In genomic region chr17:78599419-78599818, GRCh38 we compare ENCODE assay signal across 17 cellular contexts. TPM values are rescaled to one million over a fixed set of nuclear protein-coding genes. Genes with fewer than 3 reads are reported as not detected.
A peak's percentile ranks its signal among the peaks of the same experiment; 100 is the strongest.
DNase-seq lines count a peak whose midpoint lies in the region; ATAC-seq and TF ChIP-seq lines count a peak whose summit lies in the region.
"Had no signal": no experiment of that assay in that cellular context is flagged by ENCODE, and none has a peak within 500 bp of the region (broad histone marks: within the 10 kb centered on the region; RNA-seq: fewer than 3 reads in every experiment).

No MANE protein-coding gene starts in this region.

- no peaks in the 10 kb centered on the region for H3K36me3 Mint-ChIP-seq in osteocyte (ENCODE audit: unreplicated experiment)
- no peaks in the 10 kb centered on the region for H3K36me3 Mint-ChIP-seq in naive thymus-derived CD4-positive, alpha-beta T cell

- H3K9me2 ChIP-seq in SK-N-SH, result no peaks in the 10 kb centered on the region

- no peak overlapping the region for H3K4me3 Mint-ChIP-seq in osteocyte (ENCODE audit: unreplicated experiment)
- no peak overlapping the region for H3K4me3 Mint-ChIP-seq in naive thymus-derived CD4-positive, alpha-beta T cell
- H3K4me3 Mint-ChIP-seq: activated CD8-positive, alpha-beta T cell treated with anti-CD3 and anti-CD28 coated beads for 36 hours; activated T-cell treated with anti-CD3 and anti-CD28 coated beads, Interleukin-2, amount 50 U/mL, for 4 hours; CD14-positive monocyte; nephron progenitor cell; T-helper 1 cell treated with Interleukin-12 subunit alpha and Interleukin-12 subunit beta and Interleukin-4 antibody, amounts not matched to agents 30 μg/mL and 1 μg/mL, for 36 hours had no signal

- no peaks in the 10 kb centered on the region for H3F3A ChIP-seq in SK-N-SH (replicated peaks; ENCODE audit: insufficient read depth)

- H2AFZ ChIP-seq in SK-N-SH (ENCODE audit: low read depth), result peak overlapping the region; percentile 4; the same call in 1 of the 2 replicates
- H2AFZ ChIP-seq: GM23248 had no signal

- peaks cover 47% of the 10 kb centered on the region for H3K4me1 Mint-ChIP-seq in osteocyte (ENCODE audit: unreplicated experiment)
- peaks cover 0 to 4% (median 0%) of the 10 kb centered on the region in 7 donors for H3K4me1 Mint-ChIP-seq in naive thymus-derived CD4-positive, alpha-beta T cell

- POLR2A ChIA-PET in SK-N-SH (lab: Yijun Ruan, JAX), result no interaction called here
- POLR2A ChIA-PET in naive thymus-derived CD4-positive, alpha-beta T cell (lab: Charles Lee), result interaction anchor here (0.6 kb wide), 1 partner anchor 1752 kb away, joined by 4 read pairs; no protein-coding TSS in a partner anchor

- H3K9ac ChIP-seq in SK-N-SH, result no peak overlapping the region
- H3K9ac ChIP-seq: GM23248 had no signal

- H3K27ac ChIP-seq in SK-N-SH (ENCODE audit: low read depth in 2 of 2, low read length in 1 of 2) (no peak overlapping the region), WERI-Rb-1 (peak overlapping the region; percentile 21)
- no peak overlapping the region for H3K27ac ChIP-seq in naive thymus-derived CD4-positive, alpha-beta T cell (ENCODE audit: low read depth, low read length)
- H3K27ac ChIP-seq: GM23248, VCaP had no signal

- H3K27me3 ChIP-seq in SK-N-SH (ENCODE audit: insufficient read depth) (no peaks in the 10 kb centered on the region), WERI-Rb-1 (ENCODE audit: insufficient read depth, low read depth, severe bottlenecking) (no peaks in the 10 kb centered on the region)
- no peaks in the 10 kb centered on the region for H3K27me3 ChIP-seq in naive thymus-derived CD4-positive, alpha-beta T cell (ENCODE audit: control insufficient read depth in 2 of 2, insufficient read depth in 2 of 2, low read length in 2 of 2)
- H3K27me3 ChIP-seq: MG63 had no signal

- intact Hi-C loops in naive thymus-derived CD4-positive, alpha-beta T cell (cut with micrococcal nuclease), result no loop called here

- 90% methylated on average over 5 of the region's 5 CpGs for WGBS in SK-N-SH (ENCODE audit: low lambda C conversion rate)

- CTCF ChIA-PET in SK-N-SH (lab: Yijun Ruan, JAX), result interaction anchor here (1.4 kb wide), 1 partner anchor 51 kb away, joined by 3 read pairs; no protein-coding TSS in a partner anchor
- CTCF ChIA-PET in naive thymus-derived CD4-positive, alpha-beta T cell (lab: Charles Lee), result no interaction called here

- peak overlapping the region; percentile 27 for H3K27ac Mint-ChIP-seq in osteocyte (ENCODE audit: unreplicated experiment)
- H3K27ac Mint-ChIP-seq in naive thymus-derived CD4-positive, alpha-beta T cell, result peak overlapping the region in 1 of 9 donors; percentile 10
- H3K27ac Mint-ChIP-seq: activated CD8-positive, alpha-beta T cell treated with anti-CD3 and anti-CD28 coated beads for 36 hours; nephron progenitor cell; T-helper 1 cell treated with Interleukin-12 subunit alpha and Interleukin-12 subunit beta and Interleukin-4 antibody, amounts not matched to agents 30 μg/mL and 1 μg/mL, for 36 hours had no signal

- TF ChIP-seq RAD21 in SK-N-SH (IDR thresholded peaks at IDR 0.05; ENCODE audit: low read length), result no peak

- H4K20me1 ChIP-seq in SK-N-SH (ENCODE audit: insufficient read depth), result no peaks in the 10 kb centered on the region

- H3K79me2 ChIP-seq in SK-N-SH (ENCODE audit: insufficient read depth), result no peaks in the 10 kb centered on the region

- no peak for DNase-seq in SK-N-SH
- peak; percentile 94 for DNase-seq in NCI-H2171 (lab: John Stamatoyannopoulos, UW)
- DNase-seq in WERI-Rb-1, result peak; percentile 51
- DNase-seq in osteocyte (ENCODE audit: extremely low spot score, unreplicated experiment), result no peak
- DNase-seq in naive thymus-derived CD4-positive, alpha-beta T cell, result no peak
- no peak for DNase-seq in glomerular visceral epithelial cell (ENCODE audit: extremely low spot score)
- no peak for DNase-seq in NCI-H2081 (lab: John Stamatoyannopoulos, UW)
- DNase-seq: activated CD8-positive, alpha-beta T cell treated with anti-CD3 and anti-CD28 coated beads for 36 hours; activated naive CD4-positive, alpha-beta T cell treated with anti-CD3 and anti-CD28 coated beads, Interleukin-2, amount 50 U/mL, for 16 hours; activated T-cell treated with anti-CD3 and anti-CD28 coated beads, Interleukin-2, amount 50 U/mL, for 4 hours; GM23248; MG63; nephron progenitor cell had no signal

- no peaks in the 10 kb centered on the region for H3K9me3 ChIP-seq in SK-N-SH
- H3K9me3 ChIP-seq in WERI-Rb-1 (ENCODE audit: severe bottlenecking), result peaks cover 6% of the 10 kb centered on the region
- no peaks in the 10 kb centered on the region for H3K9me3 ChIP-seq in naive thymus-derived CD4-positive, alpha-beta T cell (ENCODE audit: control insufficient read depth in 2 of 3, low read length in 3 of 3)
- H3K9me3 ChIP-seq: MG63 had no signal

- TF ChIP-seq CTCF in SK-N-SH (IDR thresholded peaks at IDR 0.05) (no peak), WERI-Rb-1 (IDR thresholded peaks at IDR 0.05; ENCODE audit: low read depth, low read length) (no peak), osteocyte (IDR thresholded peaks at IDR 0.05) (no peak)

- peaks cover 4% of the 10 kb centered on the region for H3K9me3 Mint-ChIP-seq in osteocyte (ENCODE audit: unreplicated experiment)
- no peaks in the 10 kb centered on the region for H3K9me3 Mint-ChIP-seq in naive thymus-derived CD4-positive, alpha-beta T cell
- H3K9me3 Mint-ChIP-seq: activated CD8-positive, alpha-beta T cell treated with anti-CD3 and anti-CD28 coated beads for 36 hours; activated T-cell treated with anti-CD3 and anti-CD28 coated beads, Interleukin-2, amount 50 U/mL, for 4 hours; nephron progenitor cell; T-helper 1 cell treated with Interleukin-12 subunit alpha and Interleukin-12 subunit beta and Interleukin-4 antibody, amounts not matched to agents 30 μg/mL and 1 μg/mL, for 36 hours had no signal

- no peak for TF ChIP-seq EP300 in SK-N-SH (IDR thresholded peaks at IDR 0.05; ENCODE audit: borderline replicate concordance in 1 of 2, low read depth in 1 of 2, low read length in 1 of 2)

- no peak overlapping the region for H3K4me2 ChIP-seq in SK-N-SH

- no peak for ATAC-seq in SK-N-SH treated with all-trans-retinoic acid at 6 μM for 48 hours
- ATAC-seq in naive thymus-derived CD4-positive, alpha-beta T cell, result no peak
- ATAC-seq: activated CD8-positive, alpha-beta T cell treated with anti-CD3 and anti-CD28 coated beads for 36 hours; activated T-cell treated with anti-CD3 and anti-CD28 coated beads, Interleukin-2, amount 50 U/mL, for 4 hours had no signal

- peaks cover 0 to 5% of the 10 kb centered on the region in 2 experiments; a peak in 1 of 4 replicates for H3K4me1 ChIP-seq in SK-N-SH (ENCODE audit: control insufficient read depth in 1 of 2, insufficient read depth in 2 of 2, low read depth in 1 of 2, low read length in 1 of 2)
- H3K4me1 ChIP-seq in naive thymus-derived CD4-positive, alpha-beta T cell (ENCODE audit: control insufficient read depth in 2 of 2, insufficient read depth in 2 of 2, low read length in 2 of 2), result no peaks in the 10 kb centered on the region

- H3K4me3 ChIP-seq in SK-N-SH (ENCODE audit: low read depth in 2 of 2, low read length in 1 of 2) (no peak overlapping the region), WERI-Rb-1 (ENCODE audit: low read depth, low read length) (no peak overlapping the region)
- no peak overlapping the region for H3K4me3 ChIP-seq in naive thymus-derived CD4-positive, alpha-beta T cell (ENCODE audit: low read length)
- H3K4me3 ChIP-seq: GM23248, MG63 had no signal

- H3K27me3 Mint-ChIP-seq in osteocyte (ENCODE audit: unreplicated experiment), result no peaks in the 10 kb centered on the region
- peaks cover 0 to 7% (median 2%) of the 10 kb centered on the region in 5 donors for H3K27me3 Mint-ChIP-seq in naive thymus-derived CD4-positive, alpha-beta T cell

- H3K36me3 ChIP-seq in SK-N-SH (replicated peaks in 1 of 2; ENCODE audit: control insufficient read depth in 1 of 2, insufficient read depth in 2 of 2, low read length in 1 of 2), result no peaks in the 10 kb centered on the region
- no peaks in the 10 kb centered on the region for H3K36me3 ChIP-seq in WERI-Rb-1
- no peaks in the 10 kb centered on the region for H3K36me3 ChIP-seq in naive thymus-derived CD4-positive, alpha-beta T cell (ENCODE audit: control insufficient read depth in 2 of 3, insufficient read depth in 3 of 3, low read length in 3 of 3)
- H3K36me3 ChIP-seq: MG63 had no signal

TF ChIP-seq in SK-N-SH, 30 proteins besides CTCF, POLR2A, EP300 and RAD21 (continues in another document):
- no peak for TF ChIP-seq SIN3A (IDR thresholded peaks at IDR 0.05; ENCODE audit: borderline replicate concordance, low read depth, low read length)
- TF ChIP-seq FOSL2 (IDR thresholded peaks at IDR 0.05; ENCODE audit: borderline replicate concordance, low read depth), result no peak
- no peak for TF ChIP-seq RCOR1 (IDR thresholded peaks at IDR 0.05; ENCODE audit: low read length)
- no peak for TF ChIP-seq TCF12 (IDR thresholded peaks at IDR 0.05)
- no peak for TF ChIP-seq MEF2A (IDR thresholded peaks at IDR 0.05; ENCODE audit: borderline replicate concordance, low read depth)
- no peak for TF ChIP-seq SMC3 (IDR thresholded peaks at IDR 0.05; ENCODE audit: low read depth, low read length)
- no peak for TF ChIP-seq GABPA (IDR thresholded peaks at IDR 0.05; ENCODE audit: low read depth)
- TF ChIP-seq FOXM1 (IDR thresholded peaks at IDR 0.05; ENCODE audit: low read depth), result no peak
- no peak for TF ChIP-seq MXI1 (IDR thresholded peaks at IDR 0.05; ENCODE audit: low read depth, low read length)
- TF ChIP-seq TAF1 (IDR thresholded peaks at IDR 0.05; ENCODE audit: borderline replicate concordance, low read depth, low read length), result no peak

TF ChIP-seq in SK-N-SH treated with all-trans-retinoic acid at 6 μM for 48 hours, 23 proteins besides CTCF, POLR2A, EP300 and RAD21 (continues in another document):
- TF ChIP-seq TCF4 (CRISPR knock-in tag; IDR thresholded peaks at IDR 0.05; ENCODE audit: borderline replicate concordance) (no peak), GLIS3 (CRISPR knock-in tag; IDR thresholded peaks at IDR 0.05) (no peak), RARB (CRISPR knock-in tag; IDR thresholded peaks at IDR 0.05) (no peak), ESRRG (CRISPR knock-in tag; IDR thresholded peaks at IDR 0.05) (no peak), ZNF70 (CRISPR knock-in tag; IDR thresholded peaks at IDR 0.05) (no peak), CSDC2 (CRISPR knock-in tag; IDR thresholded peaks at IDR 0.05) (no peak)

RNA-seq across cellular contexts. Expression of gene DNAH17, which starts 22.2 kb away (rescaled TPM):
- not detected in 2 replicates for polyA plus RNA-seq in SK-N-SH (2012; rRNA removed)
- polyA plus RNA-seq in SK-N-SH (2012; cell fraction: cytosol; rRNA removed), result under 0.01 TPM in 1 of 2 replicates, not detected in the other
- polyA plus RNA-seq in SK-N-SH (2012; cell fraction: nucleus; rRNA removed), result not detected in 2 replicates
- total RNA-seq in osteocyte, result 0.52 and 0.54 TPM in 2 replicates
- total RNA-seq in naive thymus-derived CD4-positive, alpha-beta T cell, result 1 to 10 TPM in 1 of 5 experiments, under 1 TPM in 4; 0.05 to 1.0 (median 0.24) TPM
- polyA plus RNA-seq in naive thymus-derived CD4-positive, alpha-beta T cell, result 1 to 10 TPM in 1 of 2 donors, under 1 TPM in 1; 0.38 to 1.5 TPM
- total RNA-seq: GM23248 had no signal

Comparison
In these comparisons a context has a peak if more than half of its experiments do, and no peak if none do; other contexts are left out.
1. DNase-seq: peak in NCI-H2171 (single experiment) and WERI-Rb-1 (single experiment); none in SK-N-SH (single experiment), osteocyte (single experiment), naive thymus-derived CD4-positive, alpha-beta T cell (0 of 9), glomerular visceral epithelial cell (single experiment) and NCI-H2081 (0 of 2).